Comparison of ENCODE assay signal across 21 cellular contexts in the genomic region with DNA sequence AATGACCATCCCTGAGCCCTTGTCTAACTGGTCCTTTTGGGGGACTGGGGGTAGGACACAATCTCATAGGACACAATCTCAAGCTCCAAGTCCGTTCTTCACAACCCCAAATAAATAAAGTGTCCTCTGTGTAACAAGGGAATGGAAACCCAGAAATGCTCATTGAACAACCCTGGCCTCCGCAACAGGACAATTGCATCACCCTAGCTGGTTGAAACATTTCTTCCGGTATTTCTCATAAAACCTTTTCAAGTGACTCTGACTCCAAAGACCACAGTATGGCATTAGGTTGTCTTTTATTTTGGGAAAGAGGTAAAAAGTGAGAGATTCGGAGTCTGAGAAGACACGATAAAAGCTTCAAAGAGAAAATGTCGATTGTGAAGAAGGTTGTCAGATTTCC.
DNase-seq lines count a peak whose midpoint lies in the region; ATAC-seq, FAIRE-seq and TF ChIP-seq lines count a peak whose summit lies in the region.
"Had no signal": no experiment of that assay in that cellular context is flagged by ENCODE, and none has a peak within 500 bp of the region (broad histone marks: within the 10 kb centered on the region; RNA-seq: fewer than 3 reads in every experiment).

No MANE protein-coding gene starts in this region.

- intact Hi-C loops in K562 (cut with micrococcal nuclease): no loop called here
- intact Hi-C loops in MCF 10A (cut with micrococcal nuclease): no loop called here

- no peaks in the 10 kb centered on the region for H3K4me1 Mint-ChIP-seq in MCF 10A (ENCODE audit: insufficient read depth, unreplicated experiment)

- H3K4me3 ChIP-seq in HUES48 (ENCODE audit: low read depth, low read length): no peak overlapping the region
- H3K4me3 ChIP-seq in K562: no peak overlapping the region
- H3K4me3 ChIP-seq in neutrophil (ENCODE audit: low read depth in 1 of 2, low read length in 1 of 2): no peak overlapping the region

- H3K36me3 ChIP-seq in HUES48 (ENCODE audit: control insufficient read depth, insufficient read depth, low read length): no peaks in the 10 kb centered on the region
- H3K36me3 ChIP-seq in K562 (ENCODE audit: control insufficient read depth, insufficient read depth, low read length): no peaks in the 10 kb centered on the region
- H3K36me3 ChIP-seq in neutrophil: no peaks in the 10 kb centered on the region

- H3K9ac ChIP-seq in HUES48 (ENCODE audit: low read depth, low read length) (no peak overlapping the region), K562 (ENCODE audit: insufficient read depth in 1 of 2, low read depth in 2 of 2, low read length in 2 of 2) (no peak overlapping the region)

- no peak for FAIRE-seq in K562 (lab: Jason Lieb, UNC)
- FAIRE-seq: RCC 7860 had no signal

- H3K79me2 ChIP-seq in K562 (ENCODE audit: control insufficient read depth, insufficient read depth, low read length): no peaks in the 10 kb centered on the region

- no peak overlapping the region for H2AFZ ChIP-seq in K562 (ENCODE audit: low read depth, low read length)

- 2% methylated on average over 6 of the region's 6 CpGs for WGBS in K562 (ENCODE audit: insufficient coverage, low coverage, missing lambda C conversion rate)

- BruUV-seq in K562 (replicated peaks; lab: Mats Ljungman, UMichigan) (no TSS peak), MCF 10A (replicated peaks; lab: Mats Ljungman, UMichigan) (no TSS peak)

- H3K27ac ChIP-seq in HUES48 (ENCODE audit: low read depth, low read length) (peak overlapping the region; percentile 68), K562 (ENCODE audit: extremely low read depth, low read depth, low read length) (no peak overlapping the region), neutrophil (peak overlapping the region; percentile 51)
- H3K27ac ChIP-seq: SK-N-MC had no signal

- TF ChIP-seq POLR2A in K562 (conservative IDR thresholded peaks at IDR 0.05): no peak

- no peak overlapping the region for H3K4me2 ChIP-seq in K562 (ENCODE audit: insufficient read depth, low read length)

- H4K20me1 ChIP-seq in K562 (replicated peaks; ENCODE audit: control insufficient read depth, insufficient read depth, low read length): no peaks in the 10 kb centered on the region

- DNase-seq in NOMO-1 (lab: John Stamatoyannopoulos, UW; ENCODE audit: unreplicated experiment in 2 of 2) (peak; percentile 43 to 78), K562 (ENCODE audit: extremely low read depth in 1 of 4, low spot score in 3 of 4) (no peak), MCF 10A (ENCODE audit: unreplicated experiment) (no peak)
- no peak for DNase-seq in stimulated activated naive CD4-positive, alpha-beta T cell treated with Interleukin-2 at 50 U/mL for 16 hours (lab: John Stamatoyannopoulos, UW)
- DNase-seq: ACHN, AML-193, Caco-2, DMS153, EL, H7, IMR-90, Kasumi-1, NCI-H1436 treated with DMSO at 0.1 percent for 48 hours, NCI-H2081, NCI-H510A treated with DMSO at 0.1 percent for 48 hours, Right ventricle myocardium superior had no signal

- TF ChIP-seq CTCF in K562 (IDR thresholded peaks at IDR 0.05 in 2 of 3, conservative IDR thresholded peaks at IDR 0.05 in 1 of 3; ENCODE audit: insufficient read depth in 2 of 3, low read depth in 1 of 3, low read length in 3 of 3) (no peak), neutrophil (IDR thresholded peaks at IDR 0.05) (no peak), MCF 10A (IDR thresholded peaks at IDR 0.05; ENCODE audit: unreplicated experiment) (no peak)

- peaks cover 38% of the 10 kb centered on the region for H3K4me1 ChIP-seq in HUES48 (ENCODE audit: control insufficient read depth, insufficient read depth, low read length)
- H3K4me1 ChIP-seq in K562 (replicated peaks in 1 of 2; ENCODE audit: control insufficient read depth in 2 of 2, insufficient read depth in 2 of 2, low read length in 2 of 2): no peaks in the 10 kb centered on the region
- H3K4me1 ChIP-seq in neutrophil (ENCODE audit: control insufficient read depth in 1 of 2, insufficient read depth in 1 of 2, low read depth in 1 of 2, low read length in 1 of 2): peaks cover 9 to 49% of the 10 kb centered on the region in 2 experiments
- H3K4me1 ChIP-seq: Caco-2 had no signal

- CTCF ChIA-PET in K562 (lab: Yijun Ruan, JAX; ENCODE audit: low intra/inter-chr PET ratio) (no interaction called here), MCF 10A (lab: Yijun Ruan, JAX) (interaction anchor here (0.8 kb wide), 1 partner anchor 16 kb away, joined by 3 read pairs; no protein-coding TSS in a partner anchor)

- TF ChIP-seq RAD21 in K562 (CRISPR knock-in tag; conservative IDR thresholded peaks at IDR 0.05 in 1 of 2, IDR thresholded peaks at IDR 0.05 in 1 of 2): no peak

- H3K36me3 Mint-ChIP-seq in MCF 10A (ENCODE audit: insufficient read depth, unreplicated experiment): no peaks in the 10 kb centered on the region

- no peak for TF ChIP-seq EP300 in K562 (IDR thresholded peaks at IDR 0.05; ENCODE audit: low read length)

- no peak for ATAC-seq in K562
- no peak for ATAC-seq in HG02981 (IDR thresholded peaks at IDR 0.05; ENCODE audit: unreplicated experiment)

- H3K27me3 ChIP-seq in HUES48 (ENCODE audit: control insufficient read depth, insufficient read depth, low read length): no peaks in the 10 kb centered on the region
- peaks cover 0 to 10% of the 10 kb centered on the region in 2 experiments; a peak in 4 of 5 replicates for H3K27me3 ChIP-seq in K562 (ENCODE audit: control insufficient read depth in 2 of 2, insufficient read depth in 2 of 2, low read length in 2 of 2)
- no peaks in the 10 kb centered on the region for H3K27me3 ChIP-seq in neutrophil

- H3K9me3 ChIP-seq in HUES48 (ENCODE audit: control insufficient read depth, insufficient read depth, low read length) (no peaks in the 10 kb centered on the region), K562 (replicated peaks; ENCODE audit: control insufficient read depth, insufficient read depth, low read depth, low read length) (no peaks in the 10 kb centered on the region), neutrophil (no peaks in the 10 kb centered on the region)
- H3K9me3 ChIP-seq: Caco-2 had no signal

- no peaks in the 10 kb centered on the region for H3K27me3 Mint-ChIP-seq in MCF 10A (ENCODE audit: insufficient read depth, unreplicated experiment)

- no peaks in the 10 kb centered on the region for H3K9me1 ChIP-seq in K562 (ENCODE audit: control insufficient read depth, insufficient read depth, low read length)

- H3K4me3 Mint-ChIP-seq in MCF 10A (ENCODE audit: unreplicated experiment): no peak overlapping the region

- POLR2A ChIA-PET in K562 (lab: Yijun Ruan, JAX) (no interaction called here), MCF 10A (lab: Yijun Ruan, JAX) (no interaction called here)

- no peak overlapping the region for H3K27ac Mint-ChIP-seq in MCF 10A (ENCODE audit: low read depth, unreplicated experiment)

- peaks cover 35% of the 10 kb centered on the region for H3K9me3 Mint-ChIP-seq in MCF 10A (ENCODE audit: unreplicated experiment)

- in situ Hi-C loops in K562 (cut with MboI): no loop called here

TF ChIP-seq in K562, 482 proteins besides CTCF, POLR2A, EP300 and RAD21:
- TF ChIP-seq IRF1 (CRISPR knock-in tag; IDR thresholded peaks at IDR 0.05; ENCODE audit: borderline replicate concordance): no peak
- TF ChIP-seq, protein P1, sequence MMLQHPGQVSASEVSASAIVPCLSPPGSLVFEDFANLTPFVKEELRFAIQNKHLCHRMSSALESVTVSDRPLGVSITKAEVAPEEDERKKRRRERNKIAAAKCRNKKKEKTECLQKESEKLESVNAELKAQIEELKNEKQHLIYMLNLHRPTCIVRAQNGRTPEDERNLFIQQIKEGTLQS (IDR thresholded peaks at IDR 0.05): peak; percentile 20; the same call in 1 of the 2 replicates
- TF ChIP-seq, protein P1 (CRISPR knock-in tag; conservative IDR thresholded peaks at IDR 0.05): no peak
- no peak for TF ChIP-seq CEBPG (CRISPR knock-in tag; IDR thresholded peaks at IDR 0.05)
- TF ChIP-seq CEBPG (tag; conservative IDR thresholded peaks at IDR 0.05 in 1 of 2, IDR thresholded peaks at IDR 0.05 in 1 of 2): peak; percentile 72 to 75

Comparison
In these comparisons a context has a peak if more than half of its experiments do, and no peak if none do; other contexts are left out.
1. DNase-seq: peak in NOMO-1 (2 of 2); none in K562 (0 of 4), MCF 10A (single experiment) and stimulated activated naive CD4-positive, alpha-beta T cell treated with Interleukin-2 at 50 U/mL for 16 hours (single experiment).